In the genomic region with DNA sequence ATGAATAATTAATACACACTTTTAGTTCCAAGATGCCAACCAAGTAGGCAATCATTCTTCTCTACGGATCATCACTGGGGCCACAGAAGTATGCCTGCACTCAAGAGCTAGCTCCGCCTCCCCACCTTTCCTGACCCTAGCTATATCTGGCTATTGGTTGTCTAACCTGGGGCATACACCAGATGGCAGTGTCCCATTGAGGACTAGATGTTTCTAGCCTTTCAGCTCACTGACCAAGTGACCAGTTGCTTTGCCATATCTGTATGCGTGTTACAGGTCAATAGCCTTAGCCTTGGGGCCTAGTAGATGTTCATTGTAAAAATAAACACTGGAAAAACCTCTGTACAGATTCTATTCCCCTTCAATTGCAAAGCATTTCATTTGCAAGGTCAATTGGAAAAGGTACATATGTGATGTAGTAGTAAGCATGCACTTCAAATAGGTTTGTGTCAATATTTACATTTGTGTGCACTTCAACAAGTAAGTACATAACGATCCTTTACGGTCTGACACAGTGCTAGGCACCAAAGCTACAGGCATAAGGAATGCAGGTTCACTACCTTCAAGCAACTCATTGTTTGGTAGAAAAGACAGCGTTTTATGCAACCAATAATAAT, we compare ENCODE assay signal across 9 cellular contexts.
DNase-seq lines count a peak whose midpoint lies in the region; TF ChIP-seq lines count a peak whose summit lies in the region.
"Had no signal": no experiment of that assay in that cellular context is flagged by ENCODE, and none has a peak within 500 bp of the region (broad histone marks: within the 10 kb centered on the region; RNA-seq: fewer than 3 reads in every experiment).

No MANE protein-coding gene starts in this region.

- intact Hi-C loops in esophagus muscularis mucosa (cut with DNase I), result no loop called here

- H3K4me1 Mint-ChIP-seq in osteocyte (ENCODE audit: unreplicated experiment), result peaks cover 7% of the 10 kb centered on the region

- TF ChIP-seq POLR2A in esophagus muscularis mucosa (IDR thresholded peaks at IDR 0.05; ENCODE audit: low read depth), result no peak

- no peaks in the 10 kb centered on the region for H3K36me3 ChIP-seq in esophagus muscularis mucosa

- no peaks in the 10 kb centered on the region for H3K27me3 ChIP-seq in esophagus muscularis mucosa

- no peak overlapping the region for H3K27ac Mint-ChIP-seq in osteocyte (ENCODE audit: unreplicated experiment)
- H3K27ac Mint-ChIP-seq: dendritic cell treated with granulocyte-macrophage colony-stimulating factor and Interleukin-4, amounts not matched to agents 40 ng/mL and 50 ng/mL, for 4 days had no signal

- peak; percentile 32 to 35 (median 35) for TF ChIP-seq CTCF in esophagus muscularis mucosa (IDR thresholded peaks at IDR 0.05)
- peak; percentile 44 for TF ChIP-seq CTCF in osteocyte (IDR thresholded peaks at IDR 0.05)

- no peaks in the 10 kb centered on the region for H3K9me3 ChIP-seq in esophagus muscularis mucosa

- H3K27me3 Mint-ChIP-seq in osteocyte (ENCODE audit: unreplicated experiment), result no peaks in the 10 kb centered on the region
- H3K27me3 Mint-ChIP-seq: dendritic cell treated with granulocyte-macrophage colony-stimulating factor and Interleukin-4, amounts not matched to agents 40 ng/mL and 50 ng/mL, for 4 days had no signal

- 73% methylated on average over 6 of the region's 6 CpGs for WGBS in esophagus muscularis mucosa

- H3K27ac ChIP-seq in esophagus muscularis mucosa (replicated peaks in 1 of 4), result no peak overlapping the region

- H3K36me3 Mint-ChIP-seq in osteocyte (ENCODE audit: unreplicated experiment), result no peaks in the 10 kb centered on the region

- no peak overlapping the region for H3K4me3 Mint-ChIP-seq in osteocyte (ENCODE audit: unreplicated experiment)
- H3K4me3 Mint-ChIP-seq: dendritic cell treated with granulocyte-macrophage colony-stimulating factor and Interleukin-4, amounts not matched to agents 40 ng/mL and 50 ng/mL, for 4 days had no signal

- peaks cover 2 to 9% (median 6%) of the 10 kb centered on the region in 4 donors for H3K4me1 ChIP-seq in esophagus muscularis mucosa

- peak; percentile 6 for DNase-seq in DMS 273 (lab: John Stamatoyannopoulos, UW; ENCODE audit: unreplicated experiment)
- DNase-seq in DMS 273 treated with DMSO at 0.1 percent for 48 hours (lab: John Stamatoyannopoulos, UW), result no peak
- DNase-seq in NCI-H345 (lab: John Stamatoyannopoulos, UW), result peak; percentile 57
- no peak for DNase-seq in esophagus muscularis mucosa (ENCODE audit: extremely low spot score)
- no peak for DNase-seq in osteocyte (ENCODE audit: extremely low spot score, unreplicated experiment)
- DNase-seq in NCI-H2107 treated with DMSO at 0.1 percent for 48 hours (lab: John Stamatoyannopoulos, UW; ENCODE audit: unreplicated experiment), result no peak
- DNase-seq in DMS79 (lab: John Stamatoyannopoulos, UW), result no peak
- DNase-seq in NCI-H2107 (lab: John Stamatoyannopoulos, UW), result no peak

- no peak for TF ChIP-seq EP300 in esophagus muscularis mucosa (IDR thresholded peaks at IDR 0.05)

- no peak overlapping the region for H3K4me3 ChIP-seq in esophagus muscularis mucosa

- H3K9me3 Mint-ChIP-seq in osteocyte (ENCODE audit: unreplicated experiment), result no peaks in the 10 kb centered on the region
- H3K9me3 Mint-ChIP-seq: dendritic cell treated with granulocyte-macrophage colony-stimulating factor and Interleukin-4, amounts not matched to agents 40 ng/mL and 50 ng/mL, for 4 days had no signal

Comparison
In these comparisons a context has a peak if more than half of its experiments do, and no peak if none do; other contexts are left out.
1. DNase-seq: peak in DMS 273 (single experiment) and NCI-H345 (single experiment); none in DMS 273 treated with DMSO at 0.1 percent for 48 hours (single experiment), esophagus muscularis mucosa (single experiment), osteocyte (single experiment), NCI-H2107 treated with DMSO at 0.1 percent for 48 hours (single experiment), DMS79 (single experiment) and NCI-H2107 (single experiment).